15 cellular contexts compared by ENCODE assay signal in genomic region chr2:47697000-47697601, GRCh38.
DNase-seq lines count a peak whose midpoint lies in the region; ATAC-seq and TF ChIP-seq lines count a peak whose summit lies in the region.
"Had no signal": no experiment of that assay in that cellular context is flagged by ENCODE, and none has a peak within 500 bp of the region (broad histone marks: within the 10 kb centered on the region; RNA-seq: fewer than 3 reads in every experiment).

No MANE protein-coding gene starts in this region.

- peak overlapping the region; percentile 72; the same call in 1 of the 2 replicates for H3K14ac ChIP-seq in H9 (ENCODE audit: insufficient read depth, low read length)

- H3K18ac ChIP-seq in H9 (ENCODE audit: insufficient read length, low read depth, low read length) (peak overlapping the region; percentile 72), mesendoderm (ENCODE audit: low read length) (peak overlapping the region; percentile 81)

- peaks cover 6% of the 10 kb centered on the region for H3K9me3 ChIP-seq in H9 (ENCODE audit: control insufficient read depth, low read depth, low read length)
- H3K9me3 ChIP-seq: stomach had no signal

- peaks cover 22 to 29% of the 10 kb centered on the region in 2 experiments for H3K9me3 Mint-ChIP-seq in H9
- no peaks in the 10 kb centered on the region for H3K9me3 Mint-ChIP-seq in activated naive CD8-positive, alpha-beta T cell treated with anti-CD3 and anti-CD28 coated beads, Interleukin-2, amount 50 U/mL, for 24 hours
- H3K9me3 Mint-ChIP-seq: natural killer cell treated with Interleukin-12 subunit alpha and Interleukin-12 subunit beta and Interleukin-15 and Interleukin-18, amount 100 ng/mL, for 72 hours had no signal

- H4K5ac ChIP-seq in H9 (ENCODE audit: insufficient read length, low read depth, low read length) (peak overlapping the region; percentile 80), mesendoderm (ENCODE audit: low read length) (no peak overlapping the region)

- H3K56ac ChIP-seq in H9 (ENCODE audit: insufficient read length, low read depth, low read length) (no peak overlapping the region), mesendoderm (ENCODE audit: low read length) (peak overlapping the region; percentile 81)

- no peak overlapping the region for H2BK15ac ChIP-seq in H9 (ENCODE audit: low read depth, low read length)
- peak overlapping the region; percentile 85 for H2BK15ac ChIP-seq in mesendoderm (replicated peaks; ENCODE audit: low read depth)

- H3K79me1 ChIP-seq in H9 (ENCODE audit: insufficient read depth, low read depth, low read length, poor library complexity, severe bottlenecking) (no peaks in the 10 kb centered on the region), mesendoderm (ENCODE audit: low read length) (no peaks in the 10 kb centered on the region)

- H3K27me3 ChIP-seq in H9 (ENCODE audit: insufficient read depth, low read length), result no peaks in the 10 kb centered on the region
- H3K27me3 ChIP-seq in mesendoderm (ENCODE audit: insufficient read depth, low read length, poor library complexity), result no peaks in the 10 kb centered on the region

- no CpG with 5 or more reads among the region's 12 CpGs for WGBS in H9 (ENCODE audit: extremely low coverage, insufficient read length, low lambda C conversion rate)
- WGBS in mesendoderm (ENCODE audit: extremely low coverage, insufficient coverage, low lambda C conversion rate), result no CpG with 5 or more reads among the region's 12 CpGs

- no peaks in the 10 kb centered on the region for H3K23me2 ChIP-seq in H9 (ENCODE audit: insufficient read length, low read depth, low read length, poor library complexity, severe bottlenecking)

- peak overlapping the region; percentile 94 for H3T11ph ChIP-seq in H9 (ENCODE audit: low read length)

- no peak overlapping the region; a peak in 1 of 5 replicates for H3K4me3 Mint-ChIP-seq in H9
- no peak overlapping the region for H3K4me3 Mint-ChIP-seq in activated naive CD8-positive, alpha-beta T cell treated with anti-CD3 and anti-CD28 coated beads, Interleukin-2, amount 50 U/mL, for 24 hours
- H3K4me3 Mint-ChIP-seq: natural killer cell treated with Interleukin-12 subunit alpha and Interleukin-12 subunit beta and Interleukin-15 and Interleukin-18, amount 100 ng/mL, for 72 hours had no signal

- no peak overlapping the region; the same call in 1 of the 2 replicates for H3K4ac ChIP-seq in H9 (ENCODE audit: low read depth, low read length)
- H3K4ac ChIP-seq in mesendoderm (ENCODE audit: low read depth, low read length), result peak overlapping the region; percentile 59

- H2BK120ac ChIP-seq in H9 (ENCODE audit: low read depth, low read length, poor library complexity, severe bottlenecking) (no peak overlapping the region), mesendoderm (ENCODE audit: low read depth, low read length) (peak overlapping the region; percentile 96)

- peak overlapping the region; percentile 93 for H2BK5ac ChIP-seq in H9 (ENCODE audit: insufficient read length, low read length)
- peak overlapping the region; percentile 93 for H2BK5ac ChIP-seq in mesendoderm (ENCODE audit: low read length)

- H2BK20ac ChIP-seq in H9 (ENCODE audit: low read depth, low read length, poor library complexity, severe bottlenecking), result no peak overlapping the region

- H3K79me2 ChIP-seq in H9 (ENCODE audit: insufficient read depth, low read length), result no peaks in the 10 kb centered on the region
- no peaks in the 10 kb centered on the region for H3K79me2 ChIP-seq in mesendoderm (ENCODE audit: control insufficient read depth, insufficient read depth, low read length)

- H3K27ac ChIP-seq in H9 (ENCODE audit: insufficient read length, low read depth, low read length) (peak overlapping the region; percentile 89), mesendoderm (ENCODE audit: low read depth, low read length) (peak overlapping the region; percentile 94)
- H3K27ac ChIP-seq: stomach had no signal

- peak; percentile 82 for ATAC-seq in GM19023 (IDR thresholded peaks at IDR 0.05; ENCODE audit: unreplicated experiment)
- peak; percentile 87 for ATAC-seq in HG03432 (IDR thresholded peaks at IDR 0.05; ENCODE audit: unreplicated experiment)
- no peak for ATAC-seq in activated naive CD8-positive, alpha-beta T cell treated with anti-CD3 and anti-CD28 coated beads, Interleukin-2, amount 50 U/mL, for 24 hours
- ATAC-seq: natural killer cell treated with Interleukin-12 subunit alpha and Interleukin-12 subunit beta and Interleukin-15 and Interleukin-18, amount 100 ng/mL, for 72 hours had no signal

- peak overlapping the region; percentile 98 for H2BK12ac ChIP-seq in H9 (ENCODE audit: insufficient read length, low read depth, low read length)

- peak overlapping the region; percentile 97 to 100 (median 99) for H3K27ac Mint-ChIP-seq in H9
- H3K27ac Mint-ChIP-seq in activated naive CD8-positive, alpha-beta T cell treated with anti-CD3 and anti-CD28 coated beads, Interleukin-2, amount 50 U/mL, for 24 hours, result no peak overlapping the region
- H3K27ac Mint-ChIP-seq: natural killer cell treated with Interleukin-12 subunit alpha and Interleukin-12 subunit beta and Interleukin-15 and Interleukin-18, amount 100 ng/mL, for 72 hours had no signal

- H3K9ac ChIP-seq in H9 (ENCODE audit: extremely low read depth, insufficient read length, low read length) (no peak overlapping the region), mesendoderm (ENCODE audit: low read length) (no peak overlapping the region)

- H4K8ac ChIP-seq in H9 (replicated peaks; ENCODE audit: insufficient read length, low read depth, low read length) (no peak overlapping the region), mesendoderm (ENCODE audit: low read depth, low read length) (no peak overlapping the region)

- H3K36me3 Mint-ChIP-seq in H9 (ENCODE audit: insufficient read depth in 1 of 3, low read depth in 3 of 3), result peaks cover 10 to 33% (median 12%) of the 10 kb centered on the region in 3 experiments
- H3K36me3 Mint-ChIP-seq in activated naive CD8-positive, alpha-beta T cell treated with anti-CD3 and anti-CD28 coated beads, Interleukin-2, amount 50 U/mL, for 24 hours (ENCODE audit: low read depth), result no peaks in the 10 kb centered on the region
- H3K36me3 Mint-ChIP-seq: natural killer cell treated with Interleukin-12 subunit alpha and Interleukin-12 subunit beta and Interleukin-15 and Interleukin-18, amount 100 ng/mL, for 72 hours had no signal

- H2AK5ac ChIP-seq in H9 (ENCODE audit: insufficient read length, low read length) (peak overlapping the region; percentile 91), mesendoderm (ENCODE audit: low read length) (peak overlapping the region; percentile 55)

- H3K27me3 Mint-ChIP-seq in H9 (ENCODE audit: low read depth), result no peaks in the 10 kb centered on the region; the same call in 1 of the 2 replicates
- peaks cover 7% of the 10 kb centered on the region for H3K27me3 Mint-ChIP-seq in activated naive CD8-positive, alpha-beta T cell treated with anti-CD3 and anti-CD28 coated beads, Interleukin-2, amount 50 U/mL, for 24 hours

- no peak overlapping the region for H3K4me3 ChIP-seq in mesendoderm (ENCODE audit: low read length)
- H3K4me3 ChIP-seq: stomach had no signal

- H4K91ac ChIP-seq in H9 (ENCODE audit: insufficient read length, low read depth, low read length), result peak overlapping the region; percentile 81

- H2AFZ ChIP-seq in H9 (ENCODE audit: low read length), result no peak overlapping the region

- peaks cover 54 to 58% of the 10 kb centered on the region in 2 experiments for H3K4me1 Mint-ChIP-seq in H9
- no peaks in the 10 kb centered on the region for H3K4me1 Mint-ChIP-seq in activated naive CD8-positive, alpha-beta T cell treated with anti-CD3 and anti-CD28 coated beads, Interleukin-2, amount 50 U/mL, for 24 hours

- H3K4me2 ChIP-seq in H9 (ENCODE audit: insufficient read depth, insufficient read length, low read length), result peak overlapping the region; percentile 31
- no peak overlapping the region for H3K4me2 ChIP-seq in mesendoderm (ENCODE audit: low read length)

- no peaks in the 10 kb centered on the region for H4K20me1 ChIP-seq in H9 (ENCODE audit: control insufficient read depth, insufficient read depth, insufficient read length)

- H3K36me3 ChIP-seq in mesendoderm (ENCODE audit: control insufficient read depth, insufficient read depth, low read length), result no peaks in the 10 kb centered on the region
- H3K36me3 ChIP-seq: stomach had no signal

- no peak for DNase-seq in H9
- DNase-seq in mesendoderm, result peak; percentile 48
- no peak for DNase-seq in GM20000 (ENCODE audit: low spot score)
- DNase-seq in activated CD4-positive, CD25-positive, alpha-beta regulatory T cell (lab: John Stamatoyannopoulos, UW), result no peak
- no peak for DNase-seq in activated naive CD8-positive, alpha-beta T cell treated with anti-CD3 and anti-CD28 coated beads, Interleukin-2, amount 50 U/mL, for 24 hours
- DNase-seq in hepatic stellate cell (ENCODE audit: low spot score), result no peak
- DNase-seq: activated CD4-positive, alpha-beta T cell treated with anti-CD3 and anti-CD28 coated beads for 4 hours; effector CD4-positive, alpha-beta T cell; NCI-H1930; RPMI8226; stimulated activated CD4-positive, alpha-beta T cell treated with anti-CD3 and anti-CD28 coated beads, Interleukin-15, amount 100 ng/mL, for 24 hours; stomach had no signal

- H3K4me1 ChIP-seq in H9 (ENCODE audit: insufficient read depth, low read length), result peaks cover 21% of the 10 kb centered on the region; the same call in 1 of the 2 replicates
- peaks cover 9% of the 10 kb centered on the region for H3K4me1 ChIP-seq in mesendoderm (ENCODE audit: control insufficient read depth, low read depth, low read length)
- H3K4me1 ChIP-seq: stomach had no signal

- TF ChIP-seq CTCF in H9 (conservative IDR thresholded peaks at IDR 0.05) (no peak), GM20000 (IDR thresholded peaks at IDR 0.05; ENCODE audit: extremely low read depth, missing control alignments) (no peak)

- H3K23ac ChIP-seq in H9 (ENCODE audit: insufficient read length, low read depth, low read length), result no peak overlapping the region
- H3K23ac ChIP-seq in mesendoderm (ENCODE audit: low read length), result no peak overlapping the region
